Comparison of ENCODE assay signal across 1 cellular context in the genomic region with DNA sequence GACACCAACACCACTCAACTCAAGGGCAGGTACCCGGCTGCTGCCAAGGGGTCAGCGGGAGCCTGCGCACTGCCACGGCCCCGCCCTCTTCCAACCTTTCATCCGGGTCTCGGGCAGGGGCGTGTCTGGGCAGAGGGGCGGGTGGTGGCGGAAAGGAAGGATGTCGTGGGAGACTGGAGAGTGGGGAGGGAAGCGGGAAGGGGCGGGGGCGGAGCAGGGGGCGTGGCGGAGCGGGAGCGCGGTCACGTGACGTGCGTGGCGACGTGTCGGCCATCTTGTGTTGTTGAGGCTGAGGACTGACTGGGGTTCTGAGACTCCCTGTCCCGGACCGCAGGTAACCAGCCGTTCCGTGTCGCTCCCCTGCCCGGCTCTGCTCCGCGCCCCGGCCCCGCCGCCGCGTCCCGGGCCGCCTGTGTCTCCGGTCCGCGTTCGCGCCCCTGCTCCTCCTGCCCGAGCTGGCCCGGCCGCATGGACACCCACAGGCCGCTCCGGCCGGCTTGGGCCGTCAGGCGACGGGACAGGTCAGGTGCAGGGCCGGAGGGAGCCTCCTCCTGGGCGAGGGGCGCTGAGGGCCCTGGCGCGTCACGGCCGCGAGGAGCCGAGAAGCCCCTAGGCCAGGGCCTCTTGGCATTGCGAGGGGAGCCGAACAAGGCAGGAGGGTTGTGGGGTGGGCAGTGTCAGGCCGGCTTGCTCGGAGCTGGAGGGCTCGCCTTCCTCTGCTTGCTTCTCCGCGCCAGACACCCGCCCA.
TF ChIP-seq lines count a peak whose summit lies in the region.

A gene with protein sequence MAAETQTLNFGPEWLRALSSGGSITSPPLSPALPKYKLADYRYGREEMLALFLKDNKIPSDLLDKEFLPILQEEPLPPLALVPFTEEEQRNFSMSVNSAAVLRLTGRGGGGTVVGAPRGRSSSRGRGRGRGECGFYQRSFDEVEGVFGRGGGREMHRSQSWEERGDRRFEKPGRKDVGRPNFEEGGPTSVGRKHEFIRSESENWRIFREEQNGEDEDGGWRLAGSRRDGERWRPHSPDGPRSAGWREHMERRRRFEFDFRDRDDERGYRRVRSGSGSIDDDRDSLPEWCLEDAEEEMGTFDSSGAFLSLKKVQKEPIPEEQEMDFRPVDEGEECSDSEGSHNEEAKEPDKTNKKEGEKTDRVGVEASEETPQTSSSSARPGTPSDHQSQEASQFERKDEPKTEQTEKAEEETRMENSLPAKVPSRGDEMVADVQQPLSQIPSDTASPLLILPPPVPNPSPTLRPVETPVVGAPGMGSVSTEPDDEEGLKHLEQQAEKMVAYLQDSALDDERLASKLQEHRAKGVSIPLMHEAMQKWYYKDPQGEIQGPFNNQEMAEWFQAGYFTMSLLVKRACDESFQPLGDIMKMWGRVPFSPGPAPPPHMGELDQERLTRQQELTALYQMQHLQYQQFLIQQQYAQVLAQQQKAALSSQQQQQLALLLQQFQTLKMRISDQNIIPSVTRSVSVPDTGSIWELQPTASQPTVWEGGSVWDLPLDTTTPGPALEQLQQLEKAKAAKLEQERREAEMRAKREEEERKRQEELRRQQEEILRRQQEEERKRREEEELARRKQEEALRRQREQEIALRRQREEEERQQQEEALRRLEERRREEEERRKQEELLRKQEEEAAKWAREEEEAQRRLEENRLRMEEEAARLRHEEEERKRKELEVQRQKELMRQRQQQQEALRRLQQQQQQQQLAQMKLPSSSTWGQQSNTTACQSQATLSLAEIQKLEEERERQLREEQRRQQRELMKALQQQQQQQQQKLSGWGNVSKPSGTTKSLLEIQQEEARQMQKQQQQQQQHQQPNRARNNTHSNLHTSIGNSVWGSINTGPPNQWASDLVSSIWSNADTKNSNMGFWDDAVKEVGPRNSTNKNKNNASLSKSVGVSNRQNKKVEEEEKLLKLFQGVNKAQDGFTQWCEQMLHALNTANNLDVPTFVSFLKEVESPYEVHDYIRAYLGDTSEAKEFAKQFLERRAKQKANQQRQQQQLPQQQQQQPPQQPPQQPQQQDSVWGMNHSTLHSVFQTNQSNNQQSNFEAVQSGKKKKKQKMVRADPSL (N-terminal part only) (plus strand): TSS at position 273 of the 748 bp plus-strand sequence. CDS start 37,867 bp downstream, outside the sequence.

TF ChIP-seq in HEK293, 187 proteins besides CTCF, POLR2A, EP300 and RAD21 (continued from another document):
- TF ChIP-seq, protein P1, sequence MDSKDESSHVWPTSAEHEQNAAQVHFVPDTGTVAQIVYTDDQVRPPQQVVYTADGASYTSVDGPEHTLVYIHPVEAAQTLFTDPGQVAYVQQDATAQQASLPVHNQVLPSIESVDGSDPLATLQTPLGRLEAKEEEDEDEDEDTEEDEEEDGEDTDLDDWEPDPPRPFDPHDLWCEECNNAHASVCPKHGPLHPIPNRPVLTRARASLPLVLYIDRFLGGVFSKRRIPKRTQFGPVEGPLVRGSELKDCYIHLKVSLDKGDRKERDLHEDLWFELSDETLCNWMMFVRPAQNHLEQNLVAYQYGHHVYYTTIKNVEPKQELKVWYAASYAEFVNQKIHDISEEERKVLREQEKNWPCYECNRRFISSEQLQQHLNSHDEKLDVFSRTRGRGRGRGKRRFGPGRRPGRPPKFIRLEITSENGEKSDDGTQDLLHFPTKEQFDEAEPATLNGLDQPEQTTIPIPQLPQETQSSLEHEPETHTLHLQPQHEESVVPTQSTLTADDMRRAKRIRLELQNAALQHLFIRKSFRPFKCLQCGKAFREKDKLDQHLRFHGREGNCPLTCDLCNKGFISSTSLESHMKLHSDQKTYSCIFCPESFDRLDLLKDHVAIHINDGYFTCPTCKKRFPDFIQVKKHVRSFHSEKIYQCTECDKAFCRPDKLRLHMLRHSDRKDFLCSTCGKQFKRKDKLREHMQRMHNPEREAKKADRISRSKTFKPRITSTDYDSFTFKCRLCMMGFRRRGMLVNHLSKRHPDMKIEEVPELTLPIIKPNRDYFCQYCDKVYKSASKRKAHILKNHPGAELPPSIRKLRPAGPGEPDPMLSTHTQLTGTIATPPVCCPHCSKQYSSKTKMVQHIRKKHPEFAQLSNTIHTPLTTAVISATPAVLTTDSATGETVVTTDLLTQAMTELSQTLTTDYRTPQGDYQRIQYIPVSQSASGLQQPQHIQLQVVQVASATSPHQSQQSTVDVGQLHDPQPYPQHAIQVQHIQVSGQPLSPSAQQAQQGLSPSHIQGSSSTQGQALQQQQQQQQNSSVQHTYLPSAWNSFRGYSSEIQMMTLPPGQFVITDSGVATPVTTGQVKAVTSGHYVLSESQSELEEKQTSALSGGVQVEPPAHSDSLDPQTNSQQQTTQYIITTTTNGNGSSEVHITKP (tag by site-specific recombination; IDR thresholded peaks at IDR 0.05): no peak
- TF ChIP-seq, protein P2, sequence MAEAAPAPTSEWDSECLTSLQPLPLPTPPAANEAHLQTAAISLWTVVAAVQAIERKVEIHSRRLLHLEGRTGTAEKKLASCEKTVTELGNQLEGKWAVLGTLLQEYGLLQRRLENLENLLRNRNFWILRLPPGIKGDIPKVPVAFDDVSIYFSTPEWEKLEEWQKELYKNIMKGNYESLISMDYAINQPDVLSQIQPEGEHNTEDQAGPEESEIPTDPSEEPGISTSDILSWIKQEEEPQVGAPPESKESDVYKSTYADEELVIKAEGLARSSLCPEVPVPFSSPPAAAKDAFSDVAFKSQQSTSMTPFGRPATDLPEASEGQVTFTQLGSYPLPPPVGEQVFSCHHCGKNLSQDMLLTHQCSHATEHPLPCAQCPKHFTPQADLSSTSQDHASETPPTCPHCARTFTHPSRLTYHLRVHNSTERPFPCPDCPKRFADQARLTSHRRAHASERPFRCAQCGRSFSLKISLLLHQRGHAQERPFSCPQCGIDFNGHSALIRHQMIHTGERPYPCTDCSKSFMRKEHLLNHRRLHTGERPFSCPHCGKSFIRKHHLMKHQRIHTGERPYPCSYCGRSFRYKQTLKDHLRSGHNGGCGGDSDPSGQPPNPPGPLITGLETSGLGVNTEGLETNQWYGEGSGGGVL (tag by site-specific recombination; IDR thresholded peaks at IDR 0.05): peak; percentile 74
- TF ChIP-seq, protein P3, sequence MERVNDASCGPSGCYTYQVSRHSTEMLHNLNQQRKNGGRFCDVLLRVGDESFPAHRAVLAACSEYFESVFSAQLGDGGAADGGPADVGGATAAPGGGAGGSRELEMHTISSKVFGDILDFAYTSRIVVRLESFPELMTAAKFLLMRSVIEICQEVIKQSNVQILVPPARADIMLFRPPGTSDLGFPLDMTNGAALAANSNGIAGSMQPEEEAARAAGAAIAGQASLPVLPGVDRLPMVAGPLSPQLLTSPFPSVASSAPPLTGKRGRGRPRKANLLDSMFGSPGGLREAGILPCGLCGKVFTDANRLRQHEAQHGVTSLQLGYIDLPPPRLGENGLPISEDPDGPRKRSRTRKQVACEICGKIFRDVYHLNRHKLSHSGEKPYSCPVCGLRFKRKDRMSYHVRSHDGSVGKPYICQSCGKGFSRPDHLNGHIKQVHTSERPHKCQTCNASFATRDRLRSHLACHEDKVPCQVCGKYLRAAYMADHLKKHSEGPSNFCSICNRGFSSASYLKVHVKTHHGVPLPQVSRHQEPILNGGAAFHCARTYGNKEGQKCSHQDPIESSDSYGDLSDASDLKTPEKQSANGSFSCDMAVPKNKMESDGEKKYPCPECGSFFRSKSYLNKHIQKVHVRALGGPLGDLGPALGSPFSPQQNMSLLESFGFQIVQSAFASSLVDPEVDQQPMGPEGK (tag by site-specific recombination; IDR thresholded peaks at IDR 0.05): peak; percentile 90
- TF ChIP-seq ZNF600 (tag by site-specific recombination; IDR thresholded peaks at IDR 0.05) (0 out of 2 replicates have a peak, but pooled peaks have one; percentile 17), ZNF248 (tag by site-specific recombination; IDR thresholded peaks at IDR 0.05) (no peak), KLF16 (tag by site-specific recombination; IDR thresholded peaks at IDR 0.05) (peak; percentile 60), KLF10 (tag by site-specific recombination; IDR thresholded peaks at IDR 0.05) (peak; percentile 66), ZNF677 (tag by site-specific recombination; IDR thresholded peaks at IDR 0.05) (0 out of 2 replicates have a peak, but pooled peaks have one; percentile 9), ZXDB (tag by site-specific recombination; IDR thresholded peaks at IDR 0.05) (peak; percentile 42; the same call in 1 of the 2 replicates), SP7 (tag by site-specific recombination; IDR thresholded peaks at IDR 0.05) (peak; percentile 30; the same call in 1 of the 2 replicates)
- TF ChIP-seq, protein P4, sequence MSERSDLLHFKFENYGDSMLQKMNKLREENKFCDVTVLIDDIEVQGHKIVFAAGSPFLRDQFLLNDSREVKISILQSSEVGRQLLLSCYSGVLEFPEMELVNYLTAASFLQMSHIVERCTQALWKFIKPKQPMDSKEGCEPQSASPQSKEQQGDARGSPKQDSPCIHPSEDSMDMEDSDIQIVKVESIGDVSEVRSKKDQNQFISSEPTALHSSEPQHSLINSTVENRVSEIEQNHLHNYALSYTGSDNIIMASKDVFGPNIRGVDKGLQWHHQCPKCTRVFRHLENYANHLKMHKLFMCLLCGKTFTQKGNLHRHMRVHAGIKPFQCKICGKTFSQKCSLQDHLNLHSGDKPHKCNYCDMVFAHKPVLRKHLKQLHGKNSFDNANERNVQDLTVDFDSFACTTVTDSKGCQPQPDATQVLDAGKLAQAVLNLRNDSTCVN (tag by site-specific recombination; optimal IDR thresholded peaks at IDR 0.05): peak; percentile 46
- TF ChIP-seq, protein P5, sequence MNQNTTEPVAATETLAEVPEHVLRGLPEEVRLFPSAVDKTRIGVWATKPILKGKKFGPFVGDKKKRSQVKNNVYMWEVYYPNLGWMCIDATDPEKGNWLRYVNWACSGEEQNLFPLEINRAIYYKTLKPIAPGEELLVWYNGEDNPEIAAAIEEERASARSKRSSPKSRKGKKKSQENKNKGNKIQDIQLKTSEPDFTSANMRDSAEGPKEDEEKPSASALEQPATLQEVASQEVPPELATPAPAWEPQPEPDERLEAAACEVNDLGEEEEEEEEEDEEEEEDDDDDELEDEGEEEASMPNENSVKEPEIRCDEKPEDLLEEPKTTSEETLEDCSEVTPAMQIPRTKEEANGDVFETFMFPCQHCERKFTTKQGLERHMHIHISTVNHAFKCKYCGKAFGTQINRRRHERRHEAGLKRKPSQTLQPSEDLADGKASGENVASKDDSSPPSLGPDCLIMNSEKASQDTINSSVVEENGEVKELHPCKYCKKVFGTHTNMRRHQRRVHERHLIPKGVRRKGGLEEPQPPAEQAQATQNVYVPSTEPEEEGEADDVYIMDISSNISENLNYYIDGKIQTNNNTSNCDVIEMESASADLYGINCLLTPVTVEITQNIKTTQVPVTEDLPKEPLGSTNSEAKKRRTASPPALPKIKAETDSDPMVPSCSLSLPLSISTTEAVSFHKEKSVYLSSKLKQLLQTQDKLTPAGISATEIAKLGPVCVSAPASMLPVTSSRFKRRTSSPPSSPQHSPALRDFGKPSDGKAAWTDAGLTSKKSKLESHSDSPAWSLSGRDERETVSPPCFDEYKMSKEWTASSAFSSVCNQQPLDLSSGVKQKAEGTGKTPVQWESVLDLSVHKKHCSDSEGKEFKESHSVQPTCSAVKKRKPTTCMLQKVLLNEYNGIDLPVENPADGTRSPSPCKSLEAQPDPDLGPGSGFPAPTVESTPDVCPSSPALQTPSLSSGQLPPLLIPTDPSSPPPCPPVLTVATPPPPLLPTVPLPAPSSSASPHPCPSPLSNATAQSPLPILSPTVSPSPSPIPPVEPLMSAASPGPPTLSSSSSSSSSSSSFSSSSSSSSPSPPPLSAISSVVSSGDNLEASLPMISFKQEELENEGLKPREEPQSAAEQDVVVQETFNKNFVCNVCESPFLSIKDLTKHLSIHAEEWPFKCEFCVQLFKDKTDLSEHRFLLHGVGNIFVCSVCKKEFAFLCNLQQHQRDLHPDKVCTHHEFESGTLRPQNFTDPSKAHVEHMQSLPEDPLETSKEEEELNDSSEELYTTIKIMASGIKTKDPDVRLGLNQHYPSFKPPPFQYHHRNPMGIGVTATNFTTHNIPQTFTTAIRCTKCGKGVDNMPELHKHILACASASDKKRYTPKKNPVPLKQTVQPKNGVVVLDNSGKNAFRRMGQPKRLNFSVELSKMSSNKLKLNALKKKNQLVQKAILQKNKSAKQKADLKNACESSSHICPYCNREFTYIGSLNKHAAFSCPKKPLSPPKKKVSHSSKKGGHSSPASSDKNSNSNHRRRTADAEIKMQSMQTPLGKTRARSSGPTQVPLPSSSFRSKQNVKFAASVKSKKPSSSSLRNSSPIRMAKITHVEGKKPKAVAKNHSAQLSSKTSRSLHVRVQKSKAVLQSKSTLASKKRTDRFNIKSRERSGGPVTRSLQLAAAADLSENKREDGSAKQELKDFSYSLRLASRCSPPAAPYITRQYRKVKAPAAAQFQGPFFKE (tag by site-specific recombination; IDR thresholded peaks at IDR 0.05; ENCODE audit: borderline replicate concordance): no peak
- TF ChIP-seq, protein P6, sequence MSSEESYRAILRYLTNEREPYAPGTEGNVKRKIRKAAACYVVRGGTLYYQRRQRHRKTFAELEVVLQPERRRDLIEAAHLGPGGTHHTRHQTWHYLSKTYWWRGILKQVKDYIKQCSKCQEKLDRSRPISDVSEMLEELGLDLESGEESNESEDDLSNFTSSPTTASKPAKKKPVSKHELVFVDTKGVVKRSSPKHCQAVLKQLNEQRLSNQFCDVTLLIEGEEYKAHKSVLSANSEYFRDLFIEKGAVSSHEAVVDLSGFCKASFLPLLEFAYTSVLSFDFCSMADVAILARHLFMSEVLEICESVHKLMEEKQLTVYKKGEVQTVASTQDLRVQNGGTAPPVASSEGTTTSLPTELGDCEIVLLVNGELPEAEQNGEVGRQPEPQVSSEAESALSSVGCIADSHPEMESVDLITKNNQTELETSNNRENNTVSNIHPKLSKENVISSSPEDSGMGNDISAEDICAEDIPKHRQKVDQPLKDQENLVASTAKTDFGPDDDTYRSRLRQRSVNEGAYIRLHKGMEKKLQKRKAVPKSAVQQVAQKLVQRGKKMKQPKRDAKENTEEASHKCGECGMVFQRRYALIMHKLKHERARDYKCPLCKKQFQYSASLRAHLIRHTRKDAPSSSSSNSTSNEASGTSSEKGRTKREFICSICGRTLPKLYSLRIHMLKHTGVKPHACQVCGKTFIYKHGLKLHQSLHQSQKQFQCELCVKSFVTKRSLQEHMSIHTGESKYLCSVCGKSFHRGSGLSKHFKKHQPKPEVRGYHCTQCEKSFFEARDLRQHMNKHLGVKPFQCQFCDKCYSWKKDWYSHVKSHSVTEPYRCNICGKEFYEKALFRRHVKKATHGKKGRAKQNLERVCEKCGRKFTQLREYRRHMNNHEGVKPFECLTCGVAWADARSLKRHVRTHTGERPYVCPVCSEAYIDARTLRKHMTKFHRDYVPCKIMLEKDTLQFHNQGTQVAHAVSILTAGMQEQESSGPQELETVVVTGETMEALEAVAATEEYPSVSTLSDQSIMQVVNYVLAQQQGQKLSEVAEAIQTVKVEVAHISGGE (tag by site-specific recombination; conservative IDR thresholded peaks at IDR 0.05; ENCODE audit: low read depth): 0 out of 2 replicates have a peak, but pooled peaks have one; percentile 19
- TF ChIP-seq, protein P7, sequence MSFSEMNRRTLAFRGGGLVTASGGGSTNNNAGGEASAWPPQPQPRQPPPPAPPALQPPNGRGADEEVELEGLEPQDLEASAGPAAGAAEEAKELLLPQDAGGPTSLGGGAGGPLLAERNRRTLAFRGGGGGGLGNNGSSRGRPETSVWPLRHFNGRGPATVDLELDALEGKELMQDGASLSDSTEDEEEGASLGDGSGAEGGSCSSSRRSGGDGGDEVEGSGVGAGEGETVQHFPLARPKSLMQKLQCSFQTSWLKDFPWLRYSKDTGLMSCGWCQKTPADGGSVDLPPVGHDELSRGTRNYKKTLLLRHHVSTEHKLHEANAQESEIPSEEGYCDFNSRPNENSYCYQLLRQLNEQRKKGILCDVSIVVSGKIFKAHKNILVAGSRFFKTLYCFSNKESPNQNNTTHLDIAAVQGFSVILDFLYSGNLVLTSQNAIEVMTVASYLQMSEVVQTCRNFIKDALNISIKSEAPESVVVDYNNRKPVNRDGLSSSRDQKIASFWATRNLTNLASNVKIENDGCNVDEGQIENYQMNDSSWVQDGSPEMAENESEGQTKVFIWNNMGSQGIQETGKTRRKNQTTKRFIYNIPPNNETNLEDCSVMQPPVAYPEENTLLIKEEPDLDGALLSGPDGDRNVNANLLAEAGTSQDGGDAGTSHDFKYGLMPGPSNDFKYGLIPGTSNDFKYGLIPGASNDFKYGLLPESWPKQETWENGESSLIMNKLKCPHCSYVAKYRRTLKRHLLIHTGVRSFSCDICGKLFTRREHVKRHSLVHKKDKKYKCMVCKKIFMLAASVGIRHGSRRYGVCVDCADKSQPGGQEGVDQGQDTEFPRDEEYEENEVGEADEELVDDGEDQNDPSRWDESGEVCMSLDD (tag by site-specific recombination; IDR thresholded peaks at IDR 0.05): no peak
TF ChIP-seq in HEK293: peak in this region for 29.
